In the genomic region with DNA sequence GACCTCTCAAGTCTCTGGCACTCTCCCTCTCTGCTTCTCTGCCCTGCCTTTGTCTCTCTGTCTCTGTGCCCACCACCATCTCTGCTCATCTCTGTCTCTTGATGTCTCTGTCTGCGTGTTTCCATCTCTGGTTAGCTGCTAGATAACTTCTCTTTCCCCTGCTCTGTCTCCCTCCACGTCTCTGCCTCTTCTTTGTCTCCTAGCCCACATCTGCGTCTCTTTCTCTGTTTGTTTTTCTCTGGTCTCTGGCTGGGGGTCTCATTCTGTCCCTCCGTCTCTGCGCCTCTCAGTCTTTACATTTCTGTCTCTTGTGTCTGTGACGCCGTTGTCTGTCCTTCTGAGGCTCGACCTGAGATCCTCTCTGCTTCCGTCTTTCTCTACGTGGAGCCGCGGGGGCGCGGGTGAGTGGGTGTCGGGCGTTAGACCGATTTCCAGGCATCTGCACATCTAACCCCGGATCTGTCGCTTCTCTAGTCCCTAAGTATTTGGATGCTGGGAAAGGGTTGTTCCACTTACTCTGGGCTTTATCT, we compare ENCODE assay signal across 8 cellular contexts. TPM values are rescaled to one million over a fixed set of nuclear protein-coding genes. Genes with fewer than 3 reads are reported as not detected.
DNase-seq lines count a peak whose midpoint lies in the region; ATAC-seq, FAIRE-seq and TF ChIP-seq lines count a peak whose summit lies in the region.

No MANE protein-coding gene starts in this region.

- peak overlapping the region; percentile 74 for H3K4me2 ChIP-seq in neural progenitor cell

- H3K36me3 ChIP-seq in RWPE2 (ENCODE audit: low read depth): no peaks in the 10 kb centered on the region
- no peaks in the 10 kb centered on the region for H3K36me3 ChIP-seq in neural progenitor cell

- peaks cover 39% of the 10 kb centered on the region for H3K27me3 Mint-ChIP-seq in neural progenitor cell (ENCODE audit: insufficient read depth, low read depth)

- H3K36me3 Mint-ChIP-seq in neural progenitor cell: no peaks in the 10 kb centered on the region

- H3K27ac Mint-ChIP-seq in neural progenitor cell: peak overlapping the region; percentile 40

- no peak for FAIRE-seq in urothelium cell line (lab: Jason Lieb, UNC)

- DNase-seq in RWPE2 (ENCODE audit: low spot score) (no peak), coronary artery (ENCODE audit: low spot score) (no peak), neural progenitor cell (ENCODE audit: low spot score) (no peak), urothelium cell line (ENCODE audit: low spot score) (no peak), NCI-H1694 (lab: John Stamatoyannopoulos, UW) (no peak), mesenteric fat pad (ENCODE audit: low spot score) (no peak)

- ATAC-seq in GM21360 (IDR thresholded peaks at IDR 0.05; ENCODE audit: unreplicated experiment) (peak; percentile 4), RWPE2 (ENCODE audit: low read depth) (no peak), HG02973 (IDR thresholded peaks at IDR 0.05; ENCODE audit: unreplicated experiment) (no peak)

- no peaks in the 10 kb centered on the region for H3K9me3 Mint-ChIP-seq in neural progenitor cell

- H3K9ac ChIP-seq in neural progenitor cell: no peak overlapping the region

- H2AFZ ChIP-seq in neural progenitor cell (replicated peaks): peak overlapping the region; percentile 4

- H3K4me1 ChIP-seq in RWPE2 (ENCODE audit: insufficient read depth, poor library complexity, severe bottlenecking) (peaks cover 6% of the 10 kb centered on the region), neural progenitor cell (peaks cover 12% of the 10 kb centered on the region)

- peaks cover 35% of the 10 kb centered on the region for H3F3A ChIP-seq in neural progenitor cell (ENCODE audit: low read depth)

- peaks cover 8% of the 10 kb centered on the region for H4K20me1 ChIP-seq in neural progenitor cell (ENCODE audit: low read depth)

- H3K4me3 ChIP-seq in RWPE2 (ENCODE audit: severe bottlenecking) (peak overlapping the region; percentile 16), coronary artery (peak overlapping the region; percentile 61), neural progenitor cell (peak overlapping the region; percentile 39)

- no peak for TF ChIP-seq CTCF in RWPE2 (IDR thresholded peaks at IDR 0.05; ENCODE audit: poor library complexity, severe bottlenecking)
- no peak for TF ChIP-seq CTCF in coronary artery (IDR thresholded peaks at IDR 0.05)
- no peak for TF ChIP-seq CTCF in neural progenitor cell (IDR thresholded peaks at IDR 0.05)

- peak overlapping the region; percentile 86 for H3K4me3 Mint-ChIP-seq in neural progenitor cell

- H3K27me3 ChIP-seq in RWPE2 (ENCODE audit: insufficient read depth, poor library complexity, severe bottlenecking) (no peaks in the 10 kb centered on the region), neural progenitor cell (peaks cover 65% of the 10 kb centered on the region)

- H3K27ac ChIP-seq in RWPE2 (ENCODE audit: poor library complexity, severe bottlenecking) (no peak overlapping the region), coronary artery (no peak overlapping the region), neural progenitor cell (no peak overlapping the region)

- H3K4me1 Mint-ChIP-seq in neural progenitor cell: peaks cover 27% of the 10 kb centered on the region

- no peaks in the 10 kb centered on the region for H3K9me3 ChIP-seq in RWPE2 (ENCODE audit: severe bottlenecking)
- H3K9me3 ChIP-seq in neural progenitor cell (ENCODE audit: low read depth): no peaks in the 10 kb centered on the region

- no peaks in the 10 kb centered on the region for H3K79me2 ChIP-seq in neural progenitor cell (ENCODE audit: low read depth)

RNA-seq across cellular contexts. Expression of gene GIPR, which starts 0.4 kb away (rescaled TPM):
- not detected in 2 replicates for total RNA-seq in neural progenitor cell (ENCODE audit: low replicate concordance)
- total RNA-seq in mesenteric fat pad: 7.1 TPM

RNA-seq across cellular contexts. Expression of gene SNRPD2, which starts 23.3 kb away (rescaled TPM):
- 330 and 405 TPM in 2 replicates for total RNA-seq in neural progenitor cell (ENCODE audit: low replicate concordance)
- 239 TPM for total RNA-seq in mesenteric fat pad

RNA-seq across cellular contexts. Expression of gene QPCTL, which starts 24.1 kb away (rescaled TPM):
- 4.5 and 15.7 TPM in 2 replicates for total RNA-seq in neural progenitor cell (ENCODE audit: low replicate concordance)
- 7.7 TPM for total RNA-seq in mesenteric fat pad

RNA-seq across cellular contexts. Expression of gene EML2, which starts 29.2 kb away (rescaled TPM):
- total RNA-seq in neural progenitor cell (ENCODE audit: low replicate concordance) (15.9 and 20.3 TPM in 2 replicates), mesenteric fat pad (33.6 TPM)
